Comparison of ENCODE assay signal across 26 cellular contexts in the genomic region with DNA sequence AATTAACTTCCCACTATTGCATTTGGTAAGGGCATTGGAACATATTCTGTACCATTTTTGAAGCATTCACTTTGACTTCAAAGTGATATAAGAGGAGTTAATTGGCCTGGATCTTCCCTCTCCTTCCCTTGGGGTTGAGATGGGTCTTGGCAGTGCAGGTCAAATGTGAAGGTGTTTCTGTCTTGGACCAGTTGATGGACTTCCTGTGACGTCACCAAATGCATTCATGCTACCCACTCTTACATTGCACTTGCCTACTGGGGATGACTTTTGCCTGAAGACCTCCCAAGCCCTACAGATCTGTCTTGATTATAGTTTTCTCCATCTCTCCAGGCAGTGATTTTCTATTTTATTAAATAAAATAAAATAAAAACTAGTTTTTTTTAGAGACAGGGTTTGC.
"Had no signal": no experiment of that assay in that cellular context is flagged by ENCODE, and none has a peak within 500 bp of the region (broad histone marks: within the 10 kb centered on the region; RNA-seq: fewer than 3 reads in every experiment).

No MANE protein-coding gene starts in this region.

- DNase-seq: stimulated activated CD4-positive, alpha-beta T cell treated with anti-CD3 and anti-CD28 coated beads, Interleukin-2, amount 100 ng/mL, for 48 hours; stimulated activated CD4-positive, alpha-beta T cell treated with anti-CD3 and anti-CD28 coated beads, Interleukin-4, amount 100 ng/mL, for 1 hour; stimulated activated CD4-positive, alpha-beta T cell treated with anti-CD3 and anti-CD28 coated beads, Interleukin-4, amount 100 ng/mL, for 24 hours; stimulated activated CD4-positive, alpha-beta T cell treated with anti-CD3 and anti-CD28 coated beads, Interleukin-4, amount 100 ng/mL, for 4 hours; stimulated activated CD8-positive, alpha-beta memory T cell treated with anti-CD3 and anti-CD28 coated beads, Interleukin-4, amount 100 ng/mL, for 48 hours; stimulated activated naive B cell treated with anti-CD40 and anti-IgM and Interleukin-4, amounts not matched to agents 10 μg/mL and 1 μg/mL and 100 μg/mL, for 72 hours; stimulated activated naive CD4-positive, alpha-beta T cell; stimulated activated naive CD4-positive, alpha-beta T cell treated with Interleukin-2 at 50 U/mL for 16 hours; stimulated activated naive CD8-positive, alpha-beta T cell treated with anti-CD3 and anti-CD28 coated beads, Interleukin-15, amount 100 ng/mL, for 72 hours; stimulated activated naive CD8-positive, alpha-beta T cell treated with anti-CD3 and anti-CD28 coated beads, Interleukin-15, Interleukin-2, amounts not matched to agents 100 U/mL and 50 U/mL, for 24 hours; stomach; substantia nigra; testis; thyroid gland; tibial artery; transverse colon; upper lobe of left lung; upper lobe of right lung; uterus had no signal

- H3K4me1 ChIP-seq: suprapubic skin, testis, thyroid gland, tibial nerve, upper lobe of right lung, uterus, vagina had no signal

- FAIRE-seq: urothelium cell line had no signal

- ATAC-seq: stimulated activated effector memory CD8-positive, alpha-beta T cell treated with anti-CD3 and anti-CD28 coated beads, Interleukin-12 subunit alpha, Interleukin-12 subunit beta, amount 100 ng/mL, for 72 hours; stimulated activated memory B cell treated with anti-CD40 and anti-IgM and Interleukin-4, amounts not matched to agents 10 μg/mL and 1 μg/mL and 100 μg/mL, for 72 hours; stimulated activated naive B cell treated with anti-CD40 and anti-IgM and Interleukin-4, amounts not matched to agents 10 μg/mL and 1 μg/mL and 100 μg/mL, for 72 hours; stimulated activated naive CD8-positive, alpha-beta T cell treated with anti-CD3 and anti-CD28 coated beads, Interleukin-15, amount 100 ng/mL, for 72 hours; stimulated activated naive CD8-positive, alpha-beta T cell treated with anti-CD3 and anti-CD28 coated beads, Interleukin-15, Interleukin-2, amounts not matched to agents 100 U/mL and 50 U/mL, for 24 hours; upper lobe of right lung had no signal

- H3K9me3 ChIP-seq: stomach, suprapubic skin, testis, thoracic aorta, thyroid gland, tibial artery, transverse colon, upper lobe of left lung, upper lobe of right lung, uterus, vagina had no signal

- H3K36me3 ChIP-seq: stomach, suprapubic skin, thoracic aorta, thyroid gland, tibial artery, tibial nerve, transverse colon, upper lobe of left lung, upper lobe of right lung, uterus, vagina had no signal

- H3K27me3 ChIP-seq: testis, thyroid gland, tibial artery, tibial nerve, transverse colon, upper lobe of left lung, upper lobe of right lung, uterus, vagina had no signal

- H3K4me3 ChIP-seq: stomach, suprapubic skin, testis, thoracic aorta, thyroid gland, tibial artery, tibial nerve, transverse colon, upper lobe of left lung, upper lobe of right lung, uterus, vagina had no signal

- H3K27ac ChIP-seq: stomach, suprapubic skin, testis, thoracic aorta, thyroid gland, tibial artery, tibial nerve, transverse colon, upper lobe of left lung, upper lobe of right lung, uterus, vagina had no signal
